Comparison of ENCODE assay signal across 22 cellular contexts in genomic region chr3:62167566-62168262, GRCh38.
DNase-seq lines count a peak whose midpoint lies in the region; ATAC-seq and TF ChIP-seq lines count a peak whose summit lies in the region.
"Had no signal": no experiment of that assay in that cellular context is flagged by ENCODE, and none has a peak within 500 bp of the region (broad histone marks: within the 10 kb centered on the region; RNA-seq: fewer than 3 reads in every experiment).

No MANE protein-coding gene starts in this region.

- H2BK15ac ChIP-seq in mesendoderm (replicated peaks; ENCODE audit: low read depth), result no peak overlapping the region

- TF ChIP-seq POLR2A in tibial nerve (IDR thresholded peaks at IDR 0.05), result no peak

- peak overlapping the region; percentile 47 for H2AK5ac ChIP-seq in mesendoderm (ENCODE audit: low read length)

- H3K27ac Mint-ChIP-seq in activated CD4-positive, alpha-beta T cell treated with anti-CD3 and anti-CD28 coated beads for 36 hours, result no peak overlapping the region
- H3K27ac Mint-ChIP-seq: IgD-negative memory B cell had no signal

- no peaks in the 10 kb centered on the region for H4K20me1 ChIP-seq in BLaER1

- H3K27me3 ChIP-seq in BLaER1, result no peaks in the 10 kb centered on the region
- no peaks in the 10 kb centered on the region for H3K27me3 ChIP-seq in mesendoderm (ENCODE audit: insufficient read depth, low read length, poor library complexity)
- H3K27me3 ChIP-seq in tibial nerve, result no peaks in the 10 kb centered on the region
- H3K27me3 ChIP-seq: cardiac muscle cell, pancreas, transverse colon had no signal

- no peaks in the 10 kb centered on the region for H3K79me1 ChIP-seq in mesendoderm (ENCODE audit: low read length)

- H3K18ac ChIP-seq in mesendoderm (ENCODE audit: low read length), result no peak overlapping the region

- H3K9me3 ChIP-seq in BLaER1, result peaks cover 10% of the 10 kb centered on the region
- H3K9me3 ChIP-seq in tibial nerve, result no peaks in the 10 kb centered on the region
- H3K9me3 ChIP-seq: pancreas, transverse colon had no signal

- TF ChIP-seq EP300 in tibial nerve (IDR thresholded peaks at IDR 0.05), result no peak

- POLR2A ChIA-PET in activated CD4-positive, alpha-beta T cell treated with anti-CD3 and anti-CD28 coated beads for 36 hours (lab: Charles Lee), result no interaction called here

- TF ChIP-seq CTCF in cardiac fibroblast (IDR thresholded peaks at IDR 0.05; ENCODE audit: low read depth, low read length) (no peak), tibial nerve (IDR thresholded peaks at IDR 0.05) (no peak)

- H3K4me2 ChIP-seq in BLaER1 (peak overlapping the region; percentile 10; the same call in 1 of the 2 replicates), mesendoderm (ENCODE audit: low read length) (no peak overlapping the region)

- WGBS in mesendoderm (ENCODE audit: extremely low coverage, insufficient coverage, low lambda C conversion rate), result no CpG with 5 or more reads among the region's 12 CpGs
- 87 to 91% methylated on average over 12 of the region's 12 CpGs for WGBS in tibial nerve, 2 donors

- no peak overlapping the region for H3K23ac ChIP-seq in mesendoderm (ENCODE audit: low read length)

- peak overlapping the region; percentile 58 for H3K4ac ChIP-seq in mesendoderm (ENCODE audit: low read depth, low read length)

- H3K4me3 ChIP-seq in BLaER1 (no peak overlapping the region), cardiac fibroblast (replicated peaks in 1 of 2; ENCODE audit: low read depth in 2 of 2, low read length in 2 of 2) (no peak overlapping the region), mesendoderm (ENCODE audit: low read length) (no peak overlapping the region), tibial nerve (no peak overlapping the region)
- H3K4me3 ChIP-seq: cardiac muscle cell, pancreas, transverse colon had no signal

- H3K36me3 ChIP-seq in BLaER1 (0 out of 2 replicates have a peak, but pooled peaks cover 8% of the 10 kb centered on the region), mesendoderm (ENCODE audit: control insufficient read depth, insufficient read depth, low read length) (no peaks in the 10 kb centered on the region), tibial nerve (peaks cover 0 to 6% (median 0%) of the 10 kb centered on the region in 3 donors)
- H3K36me3 ChIP-seq: cardiac muscle cell, pancreas, transverse colon had no signal

- H3K9ac ChIP-seq in BLaER1, result no peak overlapping the region
- H3K9ac ChIP-seq in mesendoderm (ENCODE audit: low read length), result no peak overlapping the region

- peak overlapping the region; percentile 22 for H3K56ac ChIP-seq in mesendoderm (ENCODE audit: low read length)

- H3K27ac ChIP-seq in BLaER1 (no peak overlapping the region), mesendoderm (ENCODE audit: low read depth, low read length) (no peak overlapping the region), tibial nerve (no peak overlapping the region)
- H3K27ac ChIP-seq: cardiac muscle cell, pancreas, transverse colon had no signal

- H4K5ac ChIP-seq in mesendoderm (ENCODE audit: low read length), result no peak overlapping the region

- H3K4me1 ChIP-seq in BLaER1 (peaks cover 40% of the 10 kb centered on the region), mesendoderm (ENCODE audit: control insufficient read depth, low read depth, low read length) (peaks cover 25% of the 10 kb centered on the region), tibial nerve (no peaks in the 10 kb centered on the region)
- H3K4me1 ChIP-seq: pancreas, transverse colon had no signal

- no peaks in the 10 kb centered on the region for H3K36me3 Mint-ChIP-seq in activated CD4-positive, alpha-beta T cell treated with anti-CD3 and anti-CD28 coated beads for 36 hours (ENCODE audit: low read depth)
- H3K36me3 Mint-ChIP-seq: naive thymus-derived CD8-positive, alpha-beta T cell had no signal

- no peak overlapping the region for H2BK5ac ChIP-seq in mesendoderm (ENCODE audit: low read length)

- no peaks in the 10 kb centered on the region for H3K79me2 ChIP-seq in mesendoderm (ENCODE audit: control insufficient read depth, insufficient read depth, low read length)

- no peak overlapping the region for H4K8ac ChIP-seq in mesendoderm (ENCODE audit: low read depth, low read length)

- intact Hi-C loops in activated CD4-positive, alpha-beta T cell treated with anti-CD3 and anti-CD28 coated beads for 36 hours (cut with DNase I, micrococcal nuclease), result no loop called here

- DNase-seq in HT1080 (ENCODE audit: low read depth), result peak; percentile 77
- DNase-seq in cardiac fibroblast (ENCODE audit: low read depth in 2 of 2), result peak; percentile 9 to 22
- no peak for DNase-seq in mesendoderm
- no peak for DNase-seq in tibial nerve (ENCODE audit: low spot score in 2 of 2)
- DNase-seq in stimulated activated CD4-positive, alpha-beta T cell treated with anti-CD3 and anti-CD28 coated beads, Interleukin-4, amount 100 ng/mL, for 4 hours, result no peak
- DNase-seq in activated CD4-positive, alpha-beta T cell treated with anti-CD3 and anti-CD28 coated beads for 36 hours, result no peak
- DNase-seq: activated CD4-positive, alpha-beta T cell treated with anti-CD3 and anti-CD28 coated beads for 4 hours; activated effector memory CD4-positive, alpha-beta T cell treated with anti-CD3 and anti-CD28 coated beads, Interleukin-2, amount 50 U/mL, for 16 hours; GDM1; hypothalamus; islet precursor cell; naive thymus-derived CD8-positive, alpha-beta T cell; NCI-H187; NCI-H345; pancreas; stimulated activated CD4-positive, alpha-beta T cell treated with anti-CD3 and anti-CD28 coated beads, Interleukin-1b, Interleukin-23, amount 100 ng/mL, for 48 hours; stimulated activated naive CD4-positive, alpha-beta T cell treated with Interleukin-2 at 50 U/mL for 16 hours; transverse colon had no signal

- H3K27me3 Mint-ChIP-seq in activated CD4-positive, alpha-beta T cell treated with anti-CD3 and anti-CD28 coated beads for 36 hours, result peaks cover 4% of the 10 kb centered on the region

- CTCF ChIA-PET in activated CD4-positive, alpha-beta T cell treated with anti-CD3 and anti-CD28 coated beads for 36 hours (lab: Charles Lee), result no interaction called here

- ATAC-seq in GM21576 (IDR thresholded peaks at IDR 0.05; ENCODE audit: unreplicated experiment), result no peak
- ATAC-seq in activated CD4-positive, alpha-beta T cell treated with anti-CD3 and anti-CD28 coated beads for 36 hours, result no peak
- ATAC-seq: naive thymus-derived CD8-positive, alpha-beta T cell; pancreas had no signal

- H2BK120ac ChIP-seq in mesendoderm (ENCODE audit: low read depth, low read length), result no peak overlapping the region

- H3K9me3 Mint-ChIP-seq in activated CD4-positive, alpha-beta T cell treated with anti-CD3 and anti-CD28 coated beads for 36 hours (ENCODE audit: low read depth), result peaks cover 4% of the 10 kb centered on the region

- no peaks in the 10 kb centered on the region for H3K4me1 Mint-ChIP-seq in activated CD4-positive, alpha-beta T cell treated with anti-CD3 and anti-CD28 coated beads for 36 hours
- H3K4me1 Mint-ChIP-seq: IgD-negative memory B cell; naive thymus-derived CD8-positive, alpha-beta T cell had no signal

- H3K4me3 Mint-ChIP-seq in activated CD4-positive, alpha-beta T cell treated with anti-CD3 and anti-CD28 coated beads for 36 hours, result no peak overlapping the region
- H3K4me3 Mint-ChIP-seq: IgD-negative memory B cell; naive thymus-derived CD8-positive, alpha-beta T cell had no signal

Comparison
In these comparisons a context has a peak if more than half of its experiments do, and no peak if none do; other contexts are left out.
1. DNase-seq: peak in HT1080 (single experiment) and cardiac fibroblast (2 of 2); none in mesendoderm (single experiment), tibial nerve (0 of 2), stimulated activated CD4-positive, alpha-beta T cell treated with anti-CD3 and anti-CD28 coated beads, Interleukin-4, amount 100 ng/mL, for 4 hours (0 of 2) and activated CD4-positive, alpha-beta T cell treated with anti-CD3 and anti-CD28 coated beads for 36 hours (single experiment).